Comparison of ENCODE assay signal across 7 cellular contexts in genomic region chr15:89814112-89814742, GRCh38. TPM values are rescaled to one million over a fixed set of nuclear protein-coding genes. Genes with fewer than 3 reads are reported as not detected.
A peak's percentile ranks its signal among the peaks of the same experiment; 100 is the strongest.
DNase-seq lines count a peak whose midpoint lies in the region; ATAC-seq and TF ChIP-seq lines count a peak whose summit lies in the region.

No MANE protein-coding gene starts in this region.

- ATAC-seq in activated B cell treated with CpG ODN at 0.5 μM for 24 hours (ENCODE audit: low read depth) (peak; percentile 67), GM18907 (IDR thresholded peaks at IDR 0.05; ENCODE audit: unreplicated experiment) (no peak)
- ATAC-seq in stimulated activated naive CD8-positive, alpha-beta T cell treated with anti-CD3 and anti-CD28 coated beads, Interleukin-15, Interleukin-2, amounts not matched to agents 100 U/mL and 50 U/mL, for 24 hours = no peak

- DNase-seq in HFF-Myc (ENCODE audit: extremely low read depth, low read depth) (no peak), activated B cell treated with CpG ODN at 0.5 μM for 24 hours (peak; percentile 25), NCI-H1092 treated with DMSO at 0.1 percent for 48 hours (lab: John Stamatoyannopoulos, UW) (no peak), NCI-H345 (lab: John Stamatoyannopoulos, UW) (no peak)
- DNase-seq in stimulated activated naive CD8-positive, alpha-beta T cell treated with anti-CD3 and anti-CD28 coated beads, Interleukin-15, Interleukin-2, amounts not matched to agents 100 U/mL and 50 U/mL, for 24 hours = peak; percentile 10

- peak overlapping the region; percentile 91 for H3K4me3 ChIP-seq in HFF-Myc (replicated peaks; ENCODE audit: low read depth, low read length)
- peak overlapping the region; percentile 45 for H3K4me3 ChIP-seq in iPS-15b (ENCODE audit: low read depth, low read length)

- peaks cover 11% of the 10 kb centered on the region for H3K4me1 Mint-ChIP-seq in activated B cell treated with CpG ODN at 0.5 μM for 24 hours

- H3K27me3 Mint-ChIP-seq in activated B cell treated with CpG ODN at 0.5 μM for 24 hours = peaks cover 32% of the 10 kb centered on the region

- no peaks in the 10 kb centered on the region for H3K36me3 Mint-ChIP-seq in activated B cell treated with CpG ODN at 0.5 μM for 24 hours (ENCODE audit: low read depth)

- intact Hi-C loops in activated B cell treated with CpG ODN at 0.5 μM for 24 hours (cut with micrococcal nuclease) = loop anchor here (2.0 kb wide), 1 partner anchor 37 kb away; the partner anchor contains the start of gene MESP2

- H3K4me1 ChIP-seq in iPS-15b (ENCODE audit: control insufficient read depth, insufficient read depth, low read length) = no peaks in the 10 kb centered on the region

- no peaks in the 10 kb centered on the region for H3K9me3 Mint-ChIP-seq in activated B cell treated with CpG ODN at 0.5 μM for 24 hours

- TF ChIP-seq CTCF in HFF-Myc (IDR thresholded peaks at IDR 0.05; ENCODE audit: low read depth, low read length, missing control alignments) (no peak), activated B cell treated with CpG ODN at 0.5 μM for 24 hours (IDR thresholded peaks at IDR 0.05) (no peak)

- no peaks in the 10 kb centered on the region for H3K36me3 ChIP-seq in iPS-15b (ENCODE audit: control insufficient read depth, insufficient read depth, low read length)

- peak overlapping the region; percentile 81 for H3K4me3 Mint-ChIP-seq in activated B cell treated with CpG ODN at 0.5 μM for 24 hours

- POLR2A ChIA-PET in activated B cell treated with CpG ODN at 0.5 μM for 24 hours (lab: Charles Lee) = interaction anchor here (0.8 to 1.2 kb wide), 3 partner anchors 23 to 79 kb away, joined by 3 to 4 read pairs (median 3); partner anchors contain the start of gene AP3S2

- peaks cover 4% of the 10 kb centered on the region for H3K9me3 ChIP-seq in iPS-15b (ENCODE audit: control insufficient read depth, insufficient read depth, low read length)

- CTCF ChIA-PET in activated B cell treated with CpG ODN at 0.5 μM for 24 hours (lab: Charles Lee) = interaction anchor here (0.8 kb wide), 1 partner anchor 61 kb away, joined by 3 read pairs; no protein-coding TSS in a partner anchor

- peaks cover 34% of the 10 kb centered on the region for H3K27me3 ChIP-seq in iPS-15b (ENCODE audit: control insufficient read depth, insufficient read depth, low read length)

- no peak overlapping the region for H3K9ac ChIP-seq in iPS-15b (ENCODE audit: low read depth, low read length)

- H3K27ac Mint-ChIP-seq in activated B cell treated with CpG ODN at 0.5 μM for 24 hours = no peak overlapping the region

RNA-seq across cellular contexts. Expression of gene ANPEP, which starts 0.4 kb away (rescaled TPM):
- total RNA-seq in activated B cell treated with CpG ODN at 0.5 μM for 24 hours = 4.5 and 4.8 TPM in 2 replicates

RNA-seq across cellular contexts. Expression of gene MESP2, which starts 38.1 kb away (rescaled TPM):
- total RNA-seq in activated B cell treated with CpG ODN at 0.5 μM for 24 hours = 0.40 TPM in 1 of 2 replicates, not detected in the other

Comparison
In these comparisons a context has a peak if more than half of its experiments do, and no peak if none do; other contexts are left out.
1. DNase-seq: peak in activated B cell treated with CpG ODN at 0.5 μM for 24 hours (single experiment) and stimulated activated naive CD8-positive, alpha-beta T cell treated with anti-CD3 and anti-CD28 coated beads, Interleukin-15, Interleukin-2, amounts not matched to agents 100 U/mL and 50 U/mL, for 24 hours (single experiment); none in HFF-Myc (single experiment), NCI-H1092 treated with DMSO at 0.1 percent for 48 hours (single experiment) and NCI-H345 (single experiment).